In genomic region chr22:28822930-28823481, GRCh38 we compare ENCODE assay signal across 9 cellular contexts. TPM values are rescaled to one million over a fixed set of nuclear protein-coding genes. Genes with fewer than 3 reads are reported as not detected.
DNase-seq lines count a peak whose midpoint lies in the region; ATAC-seq and TF ChIP-seq lines count a peak whose summit lies in the region.
"Had no signal": no experiment of that assay in that cellular context is flagged by ENCODE, and none has a peak within 500 bp of the region (broad histone marks: within the 10 kb centered on the region; RNA-seq: fewer than 3 reads in every experiment).

No MANE protein-coding gene starts in this region.

- peak overlapping the region; percentile 77 to 96 (median 85) for H3K27ac Mint-ChIP-seq in CD4-positive, CD25-positive, alpha-beta regulatory T cell

- no peaks in the 10 kb centered on the region for H3K27me3 Mint-ChIP-seq in CD4-positive, CD25-positive, alpha-beta regulatory T cell

- H3K9me3 Mint-ChIP-seq in CD4-positive, CD25-positive, alpha-beta regulatory T cell, result peaks cover 0 to 1% (median 0%) of the 10 kb centered on the region in 7 donors

- no peaks in the 10 kb centered on the region for H3K36me3 ChIP-seq in CD4-positive, CD25-positive, alpha-beta regulatory T cell (ENCODE audit: control insufficient read depth, insufficient read depth, low read length)
- no peaks in the 10 kb centered on the region for H3K36me3 ChIP-seq in left lung

- ATAC-seq in CD4-positive, CD25-positive, alpha-beta regulatory T cell (ENCODE audit: low read depth in 2 of 2), result peak; percentile 53 to 59
- ATAC-seq in left lung, result peak; percentile 57
- no peak for ATAC-seq in GM21526 (IDR thresholded peaks at IDR 0.05; ENCODE audit: low FRiP score, unreplicated experiment)
- ATAC-seq: Right ventricle myocardium inferior had no signal

- no peaks in the 10 kb centered on the region for H3K9me3 ChIP-seq in CD4-positive, CD25-positive, alpha-beta regulatory T cell (ENCODE audit: control insufficient read depth in 2 of 2, low read length in 2 of 2)
- H3K9me3 ChIP-seq in left lung, result no peaks in the 10 kb centered on the region

- peaks cover 29% of the 10 kb centered on the region for H3K4me1 ChIP-seq in CD4-positive, CD25-positive, alpha-beta regulatory T cell (ENCODE audit: control insufficient read depth, insufficient read depth, low read length, poor library complexity, severe bottlenecking)
- peaks cover 12 to 16% of the 10 kb centered on the region in 2 donors for H3K4me1 ChIP-seq in left lung

- peaks cover 3 to 29% (median 19%) of the 10 kb centered on the region in 4 donors for H3K4me1 Mint-ChIP-seq in CD4-positive, CD25-positive, alpha-beta regulatory T cell

- peak overlapping the region; percentile 26 for H3K4me3 ChIP-seq in CD4-positive, CD25-positive, alpha-beta regulatory T cell (ENCODE audit: low read depth, low read length)
- H3K4me3 ChIP-seq in Jurkat, Clone E6-1 (ENCODE audit: low read length), result peak overlapping the region; percentile 13
- H3K4me3 ChIP-seq in left lung, result no peak overlapping the region

- intact Hi-C loops in left lung (cut with DNase I), result no loop called here

- DNase-seq in CD4-positive, CD25-positive, alpha-beta regulatory T cell, result peak in 2 of 3 donors; percentile 67 to 81
- peak; percentile 99 for DNase-seq in Jurkat, Clone E6-1 (ENCODE audit: low read depth, low spot score)
- peak; percentile 91 for DNase-seq in RPMI8226
- no peak for DNase-seq in left lung
- DNase-seq in NCI-H1048 (lab: John Stamatoyannopoulos, UW), result no peak
- no peak for DNase-seq in HUDEP-2 (lab: John Stamatoyannopoulos, UW; ENCODE audit: unreplicated experiment in 76 of 76)
- no peak for DNase-seq in activated gamma-delta T cell treated with Interleukin-2 at 50 U/mL for 16 hours

- H3K4me3 Mint-ChIP-seq in CD4-positive, CD25-positive, alpha-beta regulatory T cell, result peak overlapping the region in 3 of 4 donors; percentile 47 to 69 (median 57)

- no peak for TF ChIP-seq CTCF in left lung (IDR thresholded peaks at IDR 0.05)

- H3K36me3 Mint-ChIP-seq in CD4-positive, CD25-positive, alpha-beta regulatory T cell, result peaks cover 3% of the 10 kb centered on the region

- H3K27me3 ChIP-seq in CD4-positive, CD25-positive, alpha-beta regulatory T cell (ENCODE audit: control insufficient read depth, insufficient read depth, low read length), result no peaks in the 10 kb centered on the region
- no peaks in the 10 kb centered on the region for H3K27me3 ChIP-seq in left lung

- H3K27ac ChIP-seq in CD4-positive, CD25-positive, alpha-beta regulatory T cell (ENCODE audit: insufficient read depth, low read length, poor library complexity, severe bottlenecking), result peak overlapping the region; percentile 53
- peak overlapping the region; percentile 13 to 67 for H3K27ac ChIP-seq in left lung

RNA-seq across cellular contexts. Expression of gene XBP1, which starts 22.6 kb away (rescaled TPM):
- total RNA-seq in CD4-positive, CD25-positive, alpha-beta regulatory T cell, result 139 TPM
- polyA plus RNA-seq in CD4-positive, CD25-positive, alpha-beta regulatory T cell, result 100 to 1,000 TPM; 127 to 218 (median 158) TPM
- polyA plus RNA-seq in Jurkat, Clone E6-1 (2012; ENCODE audit: insufficient read depth, insufficient read length), result 37.2 TPM
- total RNA-seq in left lung, result 100 to 1,000 TPM; 194 to 259 TPM

RNA-seq across cellular contexts. Expression of gene CCDC117, which starts 50.5 kb away (rescaled TPM):
- 25.2 TPM for total RNA-seq in CD4-positive, CD25-positive, alpha-beta regulatory T cell
- 10 to 100 TPM; 14.7 to 20.3 (median 15.9) TPM for polyA plus RNA-seq in CD4-positive, CD25-positive, alpha-beta regulatory T cell
- polyA plus RNA-seq in Jurkat, Clone E6-1 (2012; ENCODE audit: insufficient read depth, insufficient read length), result 28.7 TPM
- 10 to 100 TPM; 23.5 to 24.2 TPM for total RNA-seq in left lung

Comparison
In these comparisons a context has a peak if more than half of its experiments do, and no peak if none do; other contexts are left out.
1. DNase-seq: peak in CD4-positive, CD25-positive, alpha-beta regulatory T cell (2 of 3), Jurkat, Clone E6-1 (single experiment) and RPMI8226 (single experiment); none in left lung (0 of 2), NCI-H1048 (single experiment), HUDEP-2 (0 of 76) and activated gamma-delta T cell treated with Interleukin-2 at 50 U/mL for 16 hours (single experiment).
2. H3K4me3 ChIP-seq: peak in CD4-positive, CD25-positive, alpha-beta regulatory T cell (single experiment) and Jurkat, Clone E6-1 (single experiment); none in left lung (0 of 2).